17 cellular contexts compared by ENCODE assay signal in genomic region chr15:32829441-32829840, GRCh38.
DNase-seq lines count a peak whose midpoint lies in the region; TF ChIP-seq lines count a peak whose summit lies in the region.
"Had no signal": no experiment of that assay in that cellular context is flagged by ENCODE, and none has a peak within 500 bp of the region (broad histone marks: within the 10 kb centered on the region; RNA-seq: fewer than 3 reads in every experiment).

No MANE protein-coding gene starts in this region.

- no peaks in the 10 kb centered on the region for H3K9me2 ChIP-seq in SK-N-SH

- H3K27me3 ChIP-seq in SK-N-SH (ENCODE audit: insufficient read depth) (no peaks in the 10 kb centered on the region), fibroblast of lung (ENCODE audit: control insufficient read depth, insufficient read depth, low read length) (no peaks in the 10 kb centered on the region), smooth muscle cell (ENCODE audit: low read depth) (no peaks in the 10 kb centered on the region)

- peaks cover 28% of the 10 kb centered on the region; the same call in 1 of the 2 replicates for H3K79me2 ChIP-seq in SK-N-SH (ENCODE audit: insufficient read depth)
- H3K79me2 ChIP-seq in fibroblast of lung (ENCODE audit: control insufficient read depth, insufficient read depth, low read length): no peaks in the 10 kb centered on the region
- no peaks in the 10 kb centered on the region for H3K79me2 ChIP-seq in smooth muscle cell (ENCODE audit: low read depth)

- no peak for TF ChIP-seq RAD21 in SK-N-SH (IDR thresholded peaks at IDR 0.05; ENCODE audit: low read length)

- H4K20me1 ChIP-seq in SK-N-SH (ENCODE audit: insufficient read depth) (no peaks in the 10 kb centered on the region; the same call in 1 of the 2 replicates), fibroblast of lung (ENCODE audit: control insufficient read depth, extremely low read depth, insufficient read depth, low read length) (no peaks in the 10 kb centered on the region), smooth muscle cell (ENCODE audit: low read depth) (no peaks in the 10 kb centered on the region)

- peak overlapping the region; percentile 68 for H3K4me2 ChIP-seq in SK-N-SH
- H3K4me2 ChIP-seq in fibroblast of lung (ENCODE audit: extremely low read depth, insufficient read depth, low read length): no peak overlapping the region
- H3K4me2 ChIP-seq in smooth muscle cell: no peak overlapping the region

- TF ChIP-seq EP300 in SK-N-SH (IDR thresholded peaks at IDR 0.05; ENCODE audit: borderline replicate concordance in 1 of 2, low read depth in 1 of 2, low read length in 1 of 2): no peak

- peaks cover 82% of the 10 kb centered on the region for H3F3A ChIP-seq in SK-N-SH (replicated peaks; ENCODE audit: insufficient read depth)
- H3F3A ChIP-seq in smooth muscle cell (ENCODE audit: low read depth): no peaks in the 10 kb centered on the region

- H3K4me1 ChIP-seq in SK-N-SH (ENCODE audit: control insufficient read depth in 1 of 2, insufficient read depth in 2 of 2, low read depth in 1 of 2, low read length in 1 of 2) (peaks cover 0 to 43% of the 10 kb centered on the region in 2 experiments; a peak in 3 of 4 replicates), fibroblast of lung (ENCODE audit: control insufficient read depth, extremely low read depth, insufficient read depth, low read length) (peaks cover 27% of the 10 kb centered on the region), smooth muscle cell (ENCODE audit: low read depth) (no peaks in the 10 kb centered on the region)

- peaks cover 5 to 31% of the 10 kb centered on the region in 2 experiments for H3K36me3 ChIP-seq in SK-N-SH (replicated peaks in 1 of 2; ENCODE audit: control insufficient read depth in 1 of 2, insufficient read depth in 2 of 2, low read length in 1 of 2)
- H3K36me3 ChIP-seq in fibroblast of lung (ENCODE audit: control insufficient read depth, insufficient read depth, low read length): no peaks in the 10 kb centered on the region
- no peaks in the 10 kb centered on the region for H3K36me3 ChIP-seq in smooth muscle cell (ENCODE audit: low read depth)

- no peak overlapping the region for H3K4me3 ChIP-seq in SK-N-SH (ENCODE audit: low read depth in 2 of 2, low read length in 1 of 2)
- H3K4me3 ChIP-seq in fibroblast of lung (replicated peaks in 1 of 4; ENCODE audit: control extremely low read depth in 1 of 4, insufficient read depth in 1 of 4, low read depth in 3 of 4, low read length in 4 of 4): no peak overlapping the region
- no peak overlapping the region for H3K4me3 ChIP-seq in smooth muscle cell

- H3K9me3 ChIP-seq in SK-N-SH (no peaks in the 10 kb centered on the region), fibroblast of lung (ENCODE audit: control insufficient read depth, insufficient read depth, low read depth, low read length) (no peaks in the 10 kb centered on the region), smooth muscle cell (replicated peaks; ENCODE audit: low read depth) (no peaks in the 10 kb centered on the region)

- TF ChIP-seq CTCF in SK-N-SH (IDR thresholded peaks at IDR 0.05) (no peak), fibroblast of lung (conservative IDR thresholded peaks at IDR 0.05 in 1 of 2, IDR thresholded peaks at IDR 0.05 in 1 of 2; ENCODE audit: low read depth in 1 of 2, low read length in 2 of 2) (no peak), smooth muscle cell (IDR thresholded peaks at IDR 0.05; ENCODE audit: borderline replicate concordance, insufficient read depth, poor library complexity, severe bottlenecking) (no peak)

- H3K27ac ChIP-seq in SK-N-SH (ENCODE audit: low read depth in 2 of 2, low read length in 1 of 2) (peak overlapping the region; percentile 55 to 93; a peak in 3 of 4 replicates), fibroblast of lung (ENCODE audit: insufficient read depth, low read length) (peak overlapping the region; percentile 35), smooth muscle cell (ENCODE audit: low read depth) (peak overlapping the region; percentile 80)

- H3K9ac ChIP-seq in SK-N-SH (peak overlapping the region; percentile 56; the same call in 1 of the 2 replicates), fibroblast of lung (ENCODE audit: insufficient read depth, low read length) (no peak overlapping the region), smooth muscle cell (ENCODE audit: low read depth) (no peak overlapping the region)

- POLR2A ChIA-PET in SK-N-SH (lab: Yijun Ruan, JAX): no interaction called here

- 81% methylated on average over 2 of the region's 2 CpGs for WGBS in SK-N-SH (ENCODE audit: low lambda C conversion rate)
- 91% methylated on average over 2 of the region's 2 CpGs for WGBS in smooth muscle cell (ENCODE audit: low lambda C conversion rate)

- H2AFZ ChIP-seq in SK-N-SH (ENCODE audit: low read depth): no peak overlapping the region
- no peak overlapping the region for H2AFZ ChIP-seq in fibroblast of lung (ENCODE audit: low read length)
- H2AFZ ChIP-seq in smooth muscle cell (ENCODE audit: low read depth): no peak overlapping the region

- CTCF ChIA-PET in SK-N-SH (lab: Yijun Ruan, JAX): no interaction called here

- DNase-seq in HCEC 1CT (peak; percentile 52), SK-N-SH (no peak), fibroblast of lung (ENCODE audit: low read depth in 2 of 2) (peak in 1 of 2 donors; percentile 23), smooth muscle cell (lab: John Stamatoyannopoulos, UW; ENCODE audit: unreplicated experiment) (no peak), 8988T (no peak), activated gamma-delta T cell (lab: John Stamatoyannopoulos, UW) (no peak), Ammon's horn (ENCODE audit: low spot score) (no peak)
- DNase-seq: C1 segment of cervical spinal cord; CD8-positive, alpha-beta T cell; GDM1; H9; NCI-H1694; NCI-H2081; NCI-H2171 treated with DMSO at 0.1 percent for 48 hours; NCI-H446; Right ventricle myocardium superior; SW 1271 had no signal

TF ChIP-seq in SK-N-SH, 30 proteins besides CTCF, POLR2A, EP300 and RAD21 (continues in another document):
- no peak for TF ChIP-seq POLR2AphosphoS5 (IDR thresholded peaks at IDR 0.05; ENCODE audit: low read depth, low read length)
- TF ChIP-seq RXRA (IDR thresholded peaks at IDR 0.05; ENCODE audit: borderline replicate concordance, low read depth): no peak
- TF ChIP-seq TEAD4 (IDR thresholded peaks at IDR 0.05; ENCODE audit: borderline replicate concordance, insufficient read depth): no peak
- TF ChIP-seq FOXJ3 (CRISPR knock-in tag; IDR thresholded peaks at IDR 0.05): no peak
- TF ChIP-seq ZBTB33 (IDR thresholded peaks at IDR 0.05; ENCODE audit: borderline replicate concordance, low read depth): no peak
- TF ChIP-seq USF2 (IDR thresholded peaks at IDR 0.05; ENCODE audit: borderline replicate concordance, low read depth, low read length): no peak
- TF ChIP-seq, protein P1, sequence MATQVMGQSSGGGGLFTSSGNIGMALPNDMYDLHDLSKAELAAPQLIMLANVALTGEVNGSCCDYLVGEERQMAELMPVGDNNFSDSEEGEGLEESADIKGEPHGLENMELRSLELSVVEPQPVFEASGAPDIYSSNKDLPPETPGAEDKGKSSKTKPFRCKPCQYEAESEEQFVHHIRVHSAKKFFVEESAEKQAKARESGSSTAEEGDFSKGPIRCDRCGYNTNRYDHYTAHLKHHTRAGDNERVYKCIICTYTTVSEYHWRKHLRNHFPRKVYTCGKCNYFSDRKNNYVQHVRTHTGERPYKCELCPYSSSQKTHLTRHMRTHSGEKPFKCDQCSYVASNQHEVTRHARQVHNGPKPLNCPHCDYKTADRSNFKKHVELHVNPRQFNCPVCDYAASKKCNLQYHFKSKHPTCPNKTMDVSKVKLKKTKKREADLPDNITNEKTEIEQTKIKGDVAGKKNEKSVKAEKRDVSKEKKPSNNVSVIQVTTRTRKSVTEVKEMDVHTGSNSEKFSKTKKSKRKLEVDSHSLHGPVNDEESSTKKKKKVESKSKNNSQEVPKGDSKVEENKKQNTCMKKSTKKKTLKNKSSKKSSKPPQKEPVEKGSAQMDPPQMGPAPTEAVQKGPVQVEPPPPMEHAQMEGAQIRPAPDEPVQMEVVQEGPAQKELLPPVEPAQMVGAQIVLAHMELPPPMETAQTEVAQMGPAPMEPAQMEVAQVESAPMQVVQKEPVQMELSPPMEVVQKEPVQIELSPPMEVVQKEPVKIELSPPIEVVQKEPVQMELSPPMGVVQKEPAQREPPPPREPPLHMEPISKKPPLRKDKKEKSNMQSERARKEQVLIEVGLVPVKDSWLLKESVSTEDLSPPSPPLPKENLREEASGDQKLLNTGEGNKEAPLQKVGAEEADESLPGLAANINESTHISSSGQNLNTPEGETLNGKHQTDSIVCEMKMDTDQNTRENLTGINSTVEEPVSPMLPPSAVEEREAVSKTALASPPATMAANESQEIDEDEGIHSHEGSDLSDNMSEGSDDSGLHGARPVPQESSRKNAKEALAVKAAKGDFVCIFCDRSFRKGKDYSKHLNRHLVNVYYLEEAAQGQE (IDR thresholded peaks at IDR 0.05; ENCODE audit: low read depth, low read length): no peak
- TF ChIP-seq RCOR1 (IDR thresholded peaks at IDR 0.05; ENCODE audit: low read length): no peak
- no peak for TF ChIP-seq ELF1 (IDR thresholded peaks at IDR 0.05)
- TF ChIP-seq SIN3A (IDR thresholded peaks at IDR 0.05; ENCODE audit: borderline replicate concordance, low read depth, low read length): no peak
